In the genomic region with DNA sequence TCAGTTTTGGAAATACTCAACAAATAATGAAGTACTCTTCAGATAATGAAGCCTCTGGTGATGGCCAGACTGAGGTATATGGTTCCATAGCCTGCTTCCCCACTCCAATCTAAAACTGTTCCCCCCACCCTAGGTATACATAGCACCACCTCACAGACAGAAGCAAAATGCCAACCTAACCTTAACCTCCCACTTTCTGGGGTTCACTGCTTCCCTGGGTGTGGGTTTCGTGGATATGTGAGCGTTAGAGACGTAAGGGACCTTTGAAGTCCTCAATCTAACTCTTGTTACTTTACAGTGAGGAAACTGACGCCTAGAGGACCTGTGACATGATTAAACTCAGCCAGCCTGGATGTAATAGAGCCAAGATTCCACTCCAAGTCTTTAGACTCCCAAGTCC, we compare ENCODE assay signal across 9 cellular contexts.
DNase-seq lines count a peak whose midpoint lies in the region; ATAC-seq and TF ChIP-seq lines count a peak whose summit lies in the region.
"Had no signal": no experiment of that assay in that cellular context is flagged by ENCODE, and none has a peak within 500 bp of the region (broad histone marks: within the 10 kb centered on the region; RNA-seq: fewer than 3 reads in every experiment).

No MANE protein-coding gene starts in this region.

- CTCF ChIA-PET in AG04449 (lab: Yijun Ruan, JAX), result no interaction called here

- H3K27me3 ChIP-seq in HUES48 (ENCODE audit: control insufficient read depth, insufficient read depth, low read length) (peaks cover 15% of the 10 kb centered on the region), mucosa of stomach (ENCODE audit: control insufficient read depth, insufficient read depth, low read length) (no peaks in the 10 kb centered on the region)

- DNase-seq in AG04449 (ENCODE audit: low read depth, low spot score) (no peak), astrocyte of the spinal cord (ENCODE audit: low read depth, low spot score) (no peak), UCSD-AML1 (lab: John Stamatoyannopoulos, UW; ENCODE audit: unreplicated experiment) (no peak), midbrain (lab: John Stamatoyannopoulos, UW) (no peak)
- DNase-seq in stimulated activated CD4-positive, alpha-beta T cell treated with anti-CD3 and anti-CD28 coated beads, Interleukin-4, amount 100 ng/mL, for 4 hours, result no peak

- H3K9ac ChIP-seq in HUES48 (ENCODE audit: low read depth, low read length) (no peak overlapping the region), mucosa of stomach (ENCODE audit: low read length) (no peak overlapping the region)

- in situ Hi-C loops in astrocyte of the spinal cord (cut with HindIII; ENCODE audit: low sequenced_read_pairs), result no loop called here

- POLR2A ChIA-PET in AG04449 (lab: Yijun Ruan, JAX), result no interaction called here

- no peak for ATAC-seq in HG03439 (IDR thresholded peaks at IDR 0.05; ENCODE audit: unreplicated experiment)
- ATAC-seq: sciatic nerve had no signal

- peaks cover 40% of the 10 kb centered on the region for H3K36me3 ChIP-seq in HUES48 (ENCODE audit: control insufficient read depth, insufficient read depth, low read length)
- H3K36me3 ChIP-seq in mucosa of stomach (ENCODE audit: control insufficient read depth, insufficient read depth, low read length), result peaks cover 8% of the 10 kb centered on the region

- H3K9me3 ChIP-seq in HUES48 (ENCODE audit: control insufficient read depth, insufficient read depth, low read length) (no peaks in the 10 kb centered on the region), mucosa of stomach (ENCODE audit: control insufficient read depth, low read length) (no peaks in the 10 kb centered on the region)

- no peak for TF ChIP-seq CTCF in AG04449 (IDR thresholded peaks at IDR 0.05; ENCODE audit: insufficient read depth, low read length, missing control alignments)
- no peak for TF ChIP-seq CTCF in astrocyte of the spinal cord (IDR thresholded peaks at IDR 0.05; ENCODE audit: low read depth, low read length)

- H3K4me1 ChIP-seq in HUES48 (ENCODE audit: control insufficient read depth, insufficient read depth, low read length) (peaks cover 19% of the 10 kb centered on the region), mucosa of stomach (ENCODE audit: control insufficient read depth, insufficient read depth, low read length) (peaks cover 29% of the 10 kb centered on the region)

- peak overlapping the region; percentile 94 for H3K4me3 ChIP-seq in AG04449 (ENCODE audit: low read depth, low read length)
- H3K4me3 ChIP-seq in HUES48 (ENCODE audit: low read depth, low read length), result peak overlapping the region; percentile 86
- H3K4me3 ChIP-seq in astrocyte of the spinal cord (ENCODE audit: low read depth, low read length), result peak overlapping the region; percentile 93
- peak overlapping the region; percentile 93 for H3K4me3 ChIP-seq in mucosa of stomach (ENCODE audit: low read length)

- H3K27ac ChIP-seq in HUES48 (ENCODE audit: low read depth, low read length), result no peak overlapping the region
